Comparison of ENCODE assay signal across 1 cellular context in the genomic region with DNA sequence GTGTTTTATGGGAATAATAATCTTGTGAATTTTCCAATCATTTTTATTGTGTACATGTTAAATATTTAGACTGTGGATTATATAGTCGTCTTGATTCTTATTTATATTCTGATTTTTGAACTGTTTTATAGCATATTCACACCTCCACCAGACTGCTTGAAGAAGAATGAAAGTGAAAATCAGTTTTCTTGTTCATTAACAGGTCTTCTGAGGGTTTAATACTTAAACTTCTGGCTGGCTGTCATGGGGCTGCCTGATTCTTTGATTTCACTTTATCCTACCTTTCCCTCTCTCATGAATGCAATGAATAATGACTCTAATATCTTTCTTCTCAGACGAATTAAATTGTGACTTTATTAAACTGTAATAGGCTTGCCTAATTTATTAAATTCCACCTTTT.
TF ChIP-seq lines count a peak whose summit lies in the region.

No MANE protein-coding gene starts in this region.

TF ChIP-seq in GM23338, 12 proteins besides CTCF, POLR2A, EP300 and RAD21:
- TF ChIP-seq NANOG (IDR thresholded peaks at IDR 0.05; ENCODE audit: borderline replicate concordance) (no peak), EZH2 (IDR thresholded peaks at IDR 0.05; ENCODE audit: low read depth, unreplicated experiment) (no peak), STAT1 (IDR thresholded peaks at IDR 0.05; ENCODE audit: unreplicated experiment) (no peak), CREB1 (CRISPR knock-in tag; IDR thresholded peaks at IDR 0.05; ENCODE audit: low read depth) (no peak), ZNF114 (CRISPR knock-in tag; IDR thresholded peaks at IDR 0.05) (no peak), JUNB (IDR thresholded peaks at IDR 0.05; ENCODE audit: unreplicated experiment) (no peak), POLR2AphosphoS5 (IDR thresholded peaks at IDR 0.05; ENCODE audit: low read depth) (no peak), ZNF331 (CRISPR knock-in tag; IDR thresholded peaks at IDR 0.05; ENCODE audit: low read depth) (no peak), EZH2phosphoT487 (IDR thresholded peaks at IDR 0.05; ENCODE audit: unreplicated experiment) (no peak)
- TF ChIP-seq, protein P1, sequence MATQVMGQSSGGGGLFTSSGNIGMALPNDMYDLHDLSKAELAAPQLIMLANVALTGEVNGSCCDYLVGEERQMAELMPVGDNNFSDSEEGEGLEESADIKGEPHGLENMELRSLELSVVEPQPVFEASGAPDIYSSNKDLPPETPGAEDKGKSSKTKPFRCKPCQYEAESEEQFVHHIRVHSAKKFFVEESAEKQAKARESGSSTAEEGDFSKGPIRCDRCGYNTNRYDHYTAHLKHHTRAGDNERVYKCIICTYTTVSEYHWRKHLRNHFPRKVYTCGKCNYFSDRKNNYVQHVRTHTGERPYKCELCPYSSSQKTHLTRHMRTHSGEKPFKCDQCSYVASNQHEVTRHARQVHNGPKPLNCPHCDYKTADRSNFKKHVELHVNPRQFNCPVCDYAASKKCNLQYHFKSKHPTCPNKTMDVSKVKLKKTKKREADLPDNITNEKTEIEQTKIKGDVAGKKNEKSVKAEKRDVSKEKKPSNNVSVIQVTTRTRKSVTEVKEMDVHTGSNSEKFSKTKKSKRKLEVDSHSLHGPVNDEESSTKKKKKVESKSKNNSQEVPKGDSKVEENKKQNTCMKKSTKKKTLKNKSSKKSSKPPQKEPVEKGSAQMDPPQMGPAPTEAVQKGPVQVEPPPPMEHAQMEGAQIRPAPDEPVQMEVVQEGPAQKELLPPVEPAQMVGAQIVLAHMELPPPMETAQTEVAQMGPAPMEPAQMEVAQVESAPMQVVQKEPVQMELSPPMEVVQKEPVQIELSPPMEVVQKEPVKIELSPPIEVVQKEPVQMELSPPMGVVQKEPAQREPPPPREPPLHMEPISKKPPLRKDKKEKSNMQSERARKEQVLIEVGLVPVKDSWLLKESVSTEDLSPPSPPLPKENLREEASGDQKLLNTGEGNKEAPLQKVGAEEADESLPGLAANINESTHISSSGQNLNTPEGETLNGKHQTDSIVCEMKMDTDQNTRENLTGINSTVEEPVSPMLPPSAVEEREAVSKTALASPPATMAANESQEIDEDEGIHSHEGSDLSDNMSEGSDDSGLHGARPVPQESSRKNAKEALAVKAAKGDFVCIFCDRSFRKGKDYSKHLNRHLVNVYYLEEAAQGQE (IDR thresholded peaks at IDR 0.05; ENCODE audit: unreplicated experiment): no peak
- TF ChIP-seq, protein P2, sequence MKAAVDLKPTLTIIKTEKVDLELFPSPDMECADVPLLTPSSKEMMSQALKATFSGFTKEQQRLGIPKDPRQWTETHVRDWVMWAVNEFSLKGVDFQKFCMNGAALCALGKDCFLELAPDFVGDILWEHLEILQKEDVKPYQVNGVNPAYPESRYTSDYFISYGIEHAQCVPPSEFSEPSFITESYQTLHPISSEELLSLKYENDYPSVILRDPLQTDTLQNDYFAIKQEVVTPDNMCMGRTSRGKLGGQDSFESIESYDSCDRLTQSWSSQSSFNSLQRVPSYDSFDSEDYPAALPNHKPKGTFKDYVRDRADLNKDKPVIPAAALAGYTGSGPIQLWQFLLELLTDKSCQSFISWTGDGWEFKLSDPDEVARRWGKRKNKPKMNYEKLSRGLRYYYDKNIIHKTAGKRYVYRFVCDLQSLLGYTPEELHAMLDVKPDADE (IDR thresholded peaks at IDR 0.05): no peak
- TF ChIP-seq, protein P3, sequence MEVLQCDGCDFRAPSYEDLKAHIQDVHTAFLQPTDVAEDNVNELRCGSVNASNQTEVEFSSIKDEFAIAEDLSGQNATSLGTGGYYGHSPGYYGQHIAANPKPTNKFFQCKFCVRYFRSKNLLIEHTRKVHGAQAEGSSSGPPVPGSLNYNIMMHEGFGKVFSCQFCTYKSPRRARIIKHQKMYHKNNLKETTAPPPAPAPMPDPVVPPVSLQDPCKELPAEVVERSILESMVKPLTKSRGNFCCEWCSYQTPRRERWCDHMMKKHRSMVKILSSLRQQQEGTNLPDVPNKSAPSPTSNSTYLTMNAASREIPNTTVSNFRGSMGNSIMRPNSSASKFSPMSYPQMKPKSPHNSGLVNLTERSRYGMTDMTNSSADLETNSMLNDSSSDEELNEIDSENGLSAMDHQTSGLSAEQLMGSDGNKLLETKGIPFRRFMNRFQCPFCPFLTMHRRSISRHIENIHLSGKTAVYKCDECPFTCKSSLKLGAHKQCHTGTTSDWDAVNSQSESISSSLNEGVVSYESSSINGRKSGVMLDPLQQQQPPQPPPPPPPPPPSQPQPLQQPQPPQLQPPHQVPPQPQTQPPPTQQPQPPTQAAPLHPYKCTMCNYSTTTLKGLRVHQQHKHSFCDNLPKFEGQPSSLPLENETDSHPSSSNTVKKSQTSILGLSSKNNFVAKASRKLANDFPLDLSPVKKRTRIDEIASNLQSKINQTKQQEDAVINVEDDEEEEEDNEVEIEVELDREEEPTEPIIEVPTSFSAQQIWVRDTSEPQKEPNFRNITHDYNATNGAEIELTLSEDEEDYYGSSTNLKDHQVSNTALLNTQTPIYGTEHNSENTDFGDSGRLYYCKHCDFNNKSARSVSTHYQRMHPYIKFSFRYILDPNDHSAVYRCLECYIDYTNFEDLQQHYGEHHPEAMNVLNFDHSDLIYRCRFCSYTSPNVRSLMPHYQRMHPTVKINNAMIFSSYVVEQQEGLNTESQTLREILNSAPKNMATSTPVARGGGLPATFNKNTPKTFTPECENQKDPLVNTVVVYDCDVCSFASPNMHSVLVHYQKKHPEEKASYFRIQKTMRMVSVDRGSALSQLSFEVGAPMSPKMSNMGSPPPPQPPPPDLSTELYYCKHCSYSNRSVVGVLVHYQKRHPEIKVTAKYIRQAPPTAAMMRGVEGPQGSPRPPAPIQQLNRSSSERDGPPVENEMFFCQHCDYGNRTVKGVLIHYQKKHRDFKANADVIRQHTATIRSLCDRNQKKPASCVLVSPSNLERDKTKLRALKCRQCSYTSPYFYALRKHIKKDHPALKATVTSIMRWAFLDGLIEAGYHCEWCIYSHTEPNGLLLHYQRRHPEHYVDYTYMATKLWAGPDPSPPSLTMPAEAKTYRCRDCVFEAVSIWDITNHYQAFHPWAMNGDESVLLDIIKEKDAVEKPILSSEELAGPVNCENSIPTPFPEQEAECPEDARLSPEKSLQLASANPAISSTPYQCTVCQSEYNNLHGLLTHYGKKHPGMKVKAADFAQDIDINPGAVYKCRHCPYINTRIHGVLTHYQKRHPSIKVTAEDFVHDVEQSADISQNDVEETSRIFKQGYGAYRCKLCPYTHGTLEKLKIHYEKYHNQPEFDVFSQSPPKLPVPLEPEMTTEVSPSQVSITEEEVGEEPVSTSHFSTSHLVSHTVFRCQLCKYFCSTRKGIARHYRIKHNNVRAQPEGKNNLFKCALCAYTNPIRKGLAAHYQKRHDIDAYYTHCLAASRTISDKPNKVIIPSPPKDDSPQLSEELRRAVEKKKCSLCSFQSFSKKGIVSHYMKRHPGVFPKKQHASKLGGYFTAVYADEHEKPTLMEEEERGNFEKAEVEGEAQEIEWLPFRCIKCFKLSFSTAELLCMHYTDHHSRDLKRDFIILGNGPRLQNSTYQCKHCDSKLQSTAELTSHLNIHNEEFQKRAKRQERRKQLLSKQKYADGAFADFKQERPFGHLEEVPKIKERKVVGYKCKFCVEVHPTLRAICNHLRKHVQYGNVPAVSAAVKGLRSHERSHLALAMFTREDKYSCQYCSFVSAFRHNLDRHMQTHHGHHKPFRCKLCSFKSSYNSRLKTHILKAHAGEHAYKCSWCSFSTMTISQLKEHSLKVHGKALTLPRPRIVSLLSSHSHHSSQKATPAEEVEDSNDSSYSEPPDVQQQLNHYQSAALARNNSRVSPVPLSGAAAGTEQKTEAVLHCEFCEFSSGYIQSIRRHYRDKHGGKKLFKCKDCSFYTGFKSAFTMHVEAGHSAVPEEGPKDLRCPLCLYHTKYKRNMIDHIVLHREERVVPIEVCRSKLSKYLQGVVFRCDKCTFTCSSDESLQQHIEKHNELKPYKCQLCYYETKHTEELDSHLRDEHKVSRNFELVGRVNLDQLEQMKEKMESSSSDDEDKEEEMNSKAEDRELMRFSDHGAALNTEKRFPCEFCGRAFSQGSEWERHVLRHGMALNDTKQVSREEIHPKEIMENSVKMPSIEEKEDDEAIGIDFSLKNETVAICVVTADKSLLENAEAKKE (CRISPR knock-in tag; IDR thresholded peaks at IDR 0.05): no peak
TF ChIP-seq in GM23338: peak in this region for 0.
